In the genomic region with DNA sequence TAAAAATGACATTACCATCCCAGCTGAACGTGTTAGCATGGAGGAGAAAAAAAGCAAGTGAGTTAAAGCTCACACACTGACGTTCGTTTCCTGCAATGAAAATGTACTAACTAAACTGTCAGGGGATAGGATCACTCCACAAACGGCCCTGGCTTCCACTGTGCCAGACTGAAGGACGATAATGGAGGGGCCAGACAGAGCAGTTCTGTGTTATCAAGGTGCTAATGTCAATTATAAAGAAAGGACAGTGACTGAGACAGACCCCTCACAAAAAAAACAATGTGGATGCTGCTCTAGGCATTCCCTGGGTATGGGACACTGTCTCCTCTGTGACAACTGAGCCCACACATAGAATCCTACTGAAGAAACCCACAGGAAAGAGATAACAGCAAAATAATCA, we compare ENCODE assay signal across 27 cellular contexts. TPM values are rescaled to one million over a fixed set of nuclear protein-coding genes. Genes with fewer than 3 reads are reported as not detected.
"Had no signal": no experiment of that assay in that cellular context is flagged by ENCODE, and none has a peak within 500 bp of the region (broad histone marks: within the 10 kb centered on the region; RNA-seq: fewer than 3 reads in every experiment).

No MANE protein-coding gene starts in this region.

- H3K4me3 ChIP-seq: SJSA1, SK-N-MC had no signal

- H3K27me3 ChIP-seq: SJSA1 had no signal

- FAIRE-seq: HTR-8/SVneo, RCC 7860 had no signal

- H3K4me1 Mint-ChIP-seq: IgD-negative memory B cell had no signal

- H3K9me3 ChIP-seq: SJSA1 had no signal

- H3K4me1 ChIP-seq: SJSA1 had no signal

- H3K27ac ChIP-seq: HL-60, SJSA1, SK-N-MC had no signal

- H3K27ac Mint-ChIP-seq: IgD-negative memory B cell had no signal

- H3K27me3 Mint-ChIP-seq: IgD-negative memory B cell had no signal

- H3K4me3 Mint-ChIP-seq: IgD-negative memory B cell had no signal

- DNase-seq: KBM-7, MV-4-11, NCI-H1048, NCI-H1105, NCI-H1417, NCI-H146, NCI-H1694 treated with DMSO at 0.1 percent for 48 hours, NCI-H1930, NCI-H2081, NCI-H2171, NCI-H226, NCI-H446, NCI-H510A, NCI-H524 treated with DMSO at 0.1 percent for 48 hours, NCI-H69, NCI-H774, Right ventricle myocardium superior, RPMI8226, SIG-M5 had no signal

RNA-seq across cellular contexts. Expression of a gene that starts 43.7 kb away (rescaled TPM):
- total RNA-seq: LHCN-M2, MCF 10A, Right ventricle myocardium superior, SJSA1 had no signal
- polyA plus RNA-seq: IgD-negative memory B cell had no signal
